ENCODE assay signal across 29 cellular contexts in genomic region chr17:12438212-12438611, GRCh38.
"Had no signal": no experiment of that assay in that cellular context is flagged by ENCODE, and none has a peak within 500 bp of the region (broad histone marks: within the 10 kb centered on the region; RNA-seq: fewer than 3 reads in every experiment).

No MANE protein-coding gene starts in this region.

- H3K36me3 Mint-ChIP-seq: stimulated activated effector memory CD8-positive, alpha-beta T cell treated with anti-CD3 and anti-CD28 coated beads, Interleukin-12 subunit alpha, Interleukin-12 subunit beta, amount 100 ng/mL, for 72 hours; stimulated activated memory B cell treated with anti-CD40 and anti-IgM and Interleukin-4, amounts not matched to agents 10 μg/mL and 1 μg/mL and 100 μg/mL, for 72 hours; stimulated activated naive B cell treated with anti-CD40 and anti-IgM and Interleukin-4, amounts not matched to agents 10 μg/mL and 1 μg/mL and 100 μg/mL, for 72 hours; type B pancreatic cell had no signal

- H3K9me3 ChIP-seq: stomach, testis, thoracic aorta, thyroid gland, tibial artery, transverse colon, upper lobe of left lung, upper lobe of right lung, uterus, vagina had no signal

- H3K27me3 Mint-ChIP-seq: stimulated activated memory B cell treated with anti-CD40 and anti-IgM and Interleukin-4, amounts not matched to agents 10 μg/mL and 1 μg/mL and 100 μg/mL, for 72 hours; stimulated activated naive CD8-positive, alpha-beta T cell treated with anti-CD3 and anti-CD28 coated beads, Interleukin-15, amount 100 ng/mL, for 72 hours; stimulated activated naive CD8-positive, alpha-beta T cell treated with anti-CD3 and anti-CD28 coated beads, Interleukin-15, Interleukin-2, amounts not matched to agents 100 ng/mL and 50 ng/mL, for 24 hours had no signal

- H3K4me1 Mint-ChIP-seq: stimulated activated effector memory CD8-positive, alpha-beta T cell treated with anti-CD3 and anti-CD28 coated beads, Interleukin-12 subunit alpha, Interleukin-12 subunit beta, amount 100 ng/mL, for 72 hours; stimulated activated naive CD8-positive, alpha-beta T cell treated with anti-CD3 and anti-CD28 coated beads, Interleukin-15, amount 100 ng/mL, for 72 hours had no signal

- FAIRE-seq: urothelium cell line had no signal

- H3K27me3 ChIP-seq: stomach, suprapubic skin, testis, thyroid gland, tibial artery, tibial nerve, transverse colon, upper lobe of left lung, upper lobe of right lung, uterus, vagina had no signal

- H3K4me3 Mint-ChIP-seq: stimulated activated effector memory CD8-positive, alpha-beta T cell treated with anti-CD3 and anti-CD28 coated beads, Interleukin-12 subunit alpha, Interleukin-12 subunit beta, amount 100 ng/mL, for 72 hours; stimulated activated memory B cell treated with anti-CD40 and anti-IgM and Interleukin-4, amounts not matched to agents 10 μg/mL and 1 μg/mL and 100 μg/mL, for 72 hours; stimulated activated naive B cell treated with anti-CD40 and anti-IgM and Interleukin-4, amounts not matched to agents 10 μg/mL and 1 μg/mL and 100 μg/mL, for 72 hours; stimulated activated naive CD8-positive, alpha-beta T cell treated with anti-CD3 and anti-CD28 coated beads, Interleukin-15, amount 100 ng/mL, for 72 hours; stimulated activated naive CD8-positive, alpha-beta T cell treated with anti-CD3 and anti-CD28 coated beads, Interleukin-15, Interleukin-2, amounts not matched to agents 100 ng/mL and 50 ng/mL, for 24 hours; type B pancreatic cell had no signal

- H3K27ac ChIP-seq: stomach, suprapubic skin, testis, thoracic aorta, thyroid gland, tibial artery, tibial nerve, transverse colon, upper lobe of left lung, upper lobe of right lung, uterus, vagina had no signal

- H3K4me3 ChIP-seq: stomach, suprapubic skin, testis, thoracic aorta, thyroid gland, tibial artery, tibial nerve, transverse colon, upper lobe of left lung, upper lobe of right lung, uterus, vagina had no signal

- H3K36me3 ChIP-seq: stomach, suprapubic skin, thoracic aorta, thyroid gland, tibial artery, tibial nerve, transverse colon, upper lobe of left lung, upper lobe of right lung, uterus, vagina had no signal

- ATAC-seq: stimulated activated effector memory CD8-positive, alpha-beta T cell treated with anti-CD3 and anti-CD28 coated beads, Interleukin-12 subunit alpha, Interleukin-12 subunit beta, amount 100 ng/mL, for 72 hours; stimulated activated memory B cell treated with anti-CD40 and anti-IgM and Interleukin-4, amounts not matched to agents 10 μg/mL and 1 μg/mL and 100 μg/mL, for 72 hours; stimulated activated naive B cell treated with anti-CD40 and anti-IgM and Interleukin-4, amounts not matched to agents 10 μg/mL and 1 μg/mL and 100 μg/mL, for 72 hours; stimulated activated naive CD8-positive, alpha-beta T cell treated with anti-CD3 and anti-CD28 coated beads, Interleukin-15, amount 100 ng/mL, for 72 hours; stimulated activated naive CD8-positive, alpha-beta T cell treated with anti-CD3 and anti-CD28 coated beads, Interleukin-15, Interleukin-2, amounts not matched to agents 100 U/mL and 50 U/mL, for 24 hours; upper lobe of right lung had no signal

- DNase-seq: stimulated activated CD4-positive, alpha-beta T cell treated with anti-CD3 and anti-CD28 coated beads, Interleukin-2, amount 100 ng/mL, for 48 hours; stimulated activated CD4-positive, alpha-beta T cell treated with anti-CD3 and anti-CD28 coated beads, Interleukin-4, amount 100 ng/mL, for 1 hour; stimulated activated CD4-positive, alpha-beta T cell treated with anti-CD3 and anti-CD28 coated beads, Interleukin-4, amount 100 ng/mL, for 24 hours; stimulated activated CD4-positive, alpha-beta T cell treated with anti-CD3 and anti-CD28 coated beads, Interleukin-4, amount 100 ng/mL, for 4 hours; stimulated activated CD8-positive, alpha-beta memory T cell treated with anti-CD3 and anti-CD28 coated beads, Interleukin-4, amount 100 ng/mL, for 48 hours; stimulated activated naive B cell treated with anti-CD40 and anti-IgM and Interleukin-4, amounts not matched to agents 10 μg/mL and 1 μg/mL and 100 μg/mL, for 72 hours; stimulated activated naive CD4-positive, alpha-beta T cell; stimulated activated naive CD4-positive, alpha-beta T cell treated with Interleukin-2 at 50 U/mL for 16 hours; stimulated activated naive CD8-positive, alpha-beta T cell treated with anti-CD3 and anti-CD28 coated beads, Interleukin-15, amount 100 ng/mL, for 72 hours; stimulated activated naive CD8-positive, alpha-beta T cell treated with anti-CD3 and anti-CD28 coated beads, Interleukin-15, Interleukin-2, amounts not matched to agents 100 U/mL and 50 U/mL, for 24 hours; stomach; substantia nigra; testis; thyroid gland; tibial artery; transverse colon; trophoblast cell; upper lobe of left lung; upper lobe of right lung; uterus had no signal

- H3K4me1 ChIP-seq: stomach, suprapubic skin, testis, tibial artery, tibial nerve, transverse colon, upper lobe of left lung, upper lobe of right lung, uterus, vagina had no signal

- H3K27ac Mint-ChIP-seq: stimulated activated effector memory CD8-positive, alpha-beta T cell treated with anti-CD3 and anti-CD28 coated beads, Interleukin-12 subunit alpha, Interleukin-12 subunit beta, amount 100 ng/mL, for 72 hours; stimulated activated naive B cell treated with anti-CD40 and anti-IgM and Interleukin-4, amounts not matched to agents 10 μg/mL and 1 μg/mL and 100 μg/mL, for 72 hours; stimulated activated naive CD8-positive, alpha-beta T cell treated with anti-CD3 and anti-CD28 coated beads, Interleukin-15, amount 100 ng/mL, for 72 hours; stimulated activated naive CD8-positive, alpha-beta T cell treated with anti-CD3 and anti-CD28 coated beads, Interleukin-15, Interleukin-2, amounts not matched to agents 100 ng/mL and 50 ng/mL, for 24 hours; type B pancreatic cell had no signal
